In the genomic region with DNA sequence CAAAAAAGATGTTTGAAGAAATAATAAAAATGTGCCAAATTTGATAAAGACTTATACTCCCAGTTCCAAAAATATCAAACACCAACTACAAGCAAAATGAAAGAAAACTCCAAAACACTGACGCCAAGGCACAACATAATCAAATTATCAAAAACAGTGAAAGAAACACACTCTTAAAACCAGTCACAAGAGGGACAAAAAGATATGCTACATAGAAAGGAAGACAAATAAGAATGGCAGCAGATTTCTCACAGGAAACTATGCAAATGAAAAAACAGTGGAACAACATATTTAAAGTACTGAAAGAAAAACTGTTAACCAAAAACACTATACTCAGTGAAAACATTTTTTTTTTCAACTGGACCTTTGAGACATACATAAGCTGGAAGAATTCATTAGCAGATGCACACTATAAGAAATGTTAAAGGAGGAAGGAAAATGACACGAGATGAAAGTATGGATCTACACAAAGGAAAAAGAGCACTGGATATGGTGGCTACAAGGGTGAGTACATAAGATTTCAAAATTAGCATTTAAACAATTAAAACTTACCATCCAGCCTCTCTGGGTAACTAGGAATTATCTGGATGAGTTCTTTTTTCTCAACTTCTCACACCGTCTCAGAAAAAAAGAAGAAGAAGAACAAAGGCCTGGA, we compare ENCODE assay signal across 15 cellular contexts.
DNase-seq lines count a peak whose midpoint lies in the region; ATAC-seq and TF ChIP-seq lines count a peak whose summit lies in the region.
"Had no signal": no experiment of that assay in that cellular context is flagged by ENCODE, and none has a peak within 500 bp of the region (broad histone marks: within the 10 kb centered on the region; RNA-seq: fewer than 3 reads in every experiment).

No MANE protein-coding gene starts in this region.

- peaks cover 0 to 6% (median 5%) of the 10 kb centered on the region in 4 donors for H3K4me1 Mint-ChIP-seq in CD4-positive, CD25-positive, alpha-beta regulatory T cell

- H3K27ac ChIP-seq in CD4-positive, CD25-positive, alpha-beta regulatory T cell (ENCODE audit: insufficient read depth, low read length, poor library complexity, severe bottlenecking): no peak overlapping the region
- no peak overlapping the region for H3K27ac ChIP-seq in psoas muscle
- H3K27ac ChIP-seq: left ventricle myocardium inferior had no signal

- TF ChIP-seq CTCF in epithelial cell of proximal tubule (conservative IDR thresholded peaks at IDR 0.05; ENCODE audit: low read depth, low read length): no peak
- TF ChIP-seq CTCF in psoas muscle (IDR thresholded peaks at IDR 0.05): no peak

- H3K36me3 ChIP-seq in CD4-positive, CD25-positive, alpha-beta regulatory T cell (ENCODE audit: control insufficient read depth, insufficient read depth, low read length): peaks cover 21% of the 10 kb centered on the region
- H3K36me3 ChIP-seq in psoas muscle (ENCODE audit: insufficient read depth in 1 of 2, low read depth in 1 of 2): peaks cover 11 to 45% of the 10 kb centered on the region in 2 donors

- peaks cover 26% of the 10 kb centered on the region for H3K36me3 Mint-ChIP-seq in CD4-positive, CD25-positive, alpha-beta regulatory T cell

- H3K4me3 Mint-ChIP-seq in CD4-positive, CD25-positive, alpha-beta regulatory T cell: peak overlapping the region in 1 of 4 donors; percentile 34
- H3K4me3 Mint-ChIP-seq: CD4-positive, alpha-beta T cell had no signal

- H3K4me1 ChIP-seq in CD4-positive, CD25-positive, alpha-beta regulatory T cell (ENCODE audit: control insufficient read depth, insufficient read depth, low read length, poor library complexity, severe bottlenecking): no peaks in the 10 kb centered on the region
- H3K4me1 ChIP-seq in psoas muscle: no peaks in the 10 kb centered on the region
- H3K4me1 ChIP-seq: left ventricle myocardium inferior had no signal

- intact Hi-C loops in psoas muscle (cut with DNase I): no loop called here

- no peaks in the 10 kb centered on the region for H3K27me3 Mint-ChIP-seq in CD4-positive, CD25-positive, alpha-beta regulatory T cell
- H3K27me3 Mint-ChIP-seq: CD4-positive, alpha-beta T cell had no signal

- peaks cover 23 to 36% of the 10 kb centered on the region in 2 experiments for H3K9me3 ChIP-seq in CD4-positive, CD25-positive, alpha-beta regulatory T cell (ENCODE audit: control insufficient read depth in 2 of 2, low read length in 2 of 2)
- peaks cover 20% of the 10 kb centered on the region for H3K9me3 ChIP-seq in psoas muscle

- H3K27me3 ChIP-seq in CD4-positive, CD25-positive, alpha-beta regulatory T cell (ENCODE audit: control insufficient read depth, insufficient read depth, low read length): no peaks in the 10 kb centered on the region
- no peaks in the 10 kb centered on the region for H3K27me3 ChIP-seq in psoas muscle (ENCODE audit: insufficient read depth in 3 of 3, low read length in 2 of 3)

- WGBS in psoas muscle, 3 donors: 97 to 100% (median 97%) methylated on average over 3 of the region's 3 CpGs

- H3K27ac Mint-ChIP-seq in CD4-positive, CD25-positive, alpha-beta regulatory T cell: no peak overlapping the region
- H3K27ac Mint-ChIP-seq: CD4-positive, alpha-beta T cell had no signal

- no peak overlapping the region for H3K4me3 ChIP-seq in CD4-positive, CD25-positive, alpha-beta regulatory T cell (ENCODE audit: low read depth, low read length)
- H3K4me3 ChIP-seq in epithelial cell of proximal tubule (ENCODE audit: low read depth, low read length) (no peak overlapping the region), psoas muscle (no peak overlapping the region)
- H3K4me3 ChIP-seq: left ventricle myocardium inferior had no signal

- peaks cover 5 to 33% (median 17%) of the 10 kb centered on the region in 7 donors for H3K9me3 Mint-ChIP-seq in CD4-positive, CD25-positive, alpha-beta regulatory T cell

- ATAC-seq in CD4-positive, CD25-positive, alpha-beta regulatory T cell (ENCODE audit: low read depth in 2 of 2): no peak
- ATAC-seq in GM19035 (IDR thresholded peaks at IDR 0.05; ENCODE audit: unreplicated experiment) (no peak), psoas muscle (no peak), GM21786 (IDR thresholded peaks at IDR 0.05; ENCODE audit: unreplicated experiment) (no peak)

- DNase-seq in CD4-positive, CD25-positive, alpha-beta regulatory T cell: peak in 2 of 3 donors; percentile 11 to 12
- DNase-seq in KBM-7 (peak; percentile 21), OCI-M1 (lab: John Stamatoyannopoulos, UW) (peak; percentile 51), epithelial cell of proximal tubule (ENCODE audit: low read depth) (peak; percentile 15), HT-29 (ENCODE audit: low spot score) (no peak), psoas muscle (no peak)
- DNase-seq: activated CD4-positive, alpha-beta T cell treated with anti-CD3 and anti-CD28 coated beads for 1 hour; activated gamma-delta T cell treated with Interleukin-2 at 50 U/mL for 16 hours; CD4-positive, alpha-beta T cell; left ventricle myocardium inferior; nucleus accumbens; stimulated activated CD4-positive, alpha-beta T cell treated with anti-CD3 and anti-CD28 coated beads, Interleukin-12 subunit alpha, Interleukin-12 subunit beta, amount 100 ng/mL, for 4 hours; stimulated activated CD8-positive, alpha-beta memory T cell treated with anti-CD3 and anti-CD28 coated beads, Interleukin-4, amount 100 ng/mL, for 48 hours had no signal

- in situ Hi-C loops in KBM-7 (cut with MboI; ENCODE audit: low pct_unique_long_range_greater_than_20kb, low sequenced_read_pairs): no loop called here

Comparison
In these comparisons a context has a peak if more than half of its experiments do, and no peak if none do; other contexts are left out.
1. DNase-seq: peak in CD4-positive, CD25-positive, alpha-beta regulatory T cell (2 of 3), KBM-7 (single experiment), OCI-M1 (single experiment) and epithelial cell of proximal tubule (single experiment); none in HT-29 (single experiment) and psoas muscle (0 of 2).